Comparison of ENCODE assay signal across 13 cellular contexts in genomic region chr18:28147674-28148171, GRCh38. TPM values are rescaled to one million over a fixed set of nuclear protein-coding genes. Genes with fewer than 3 reads are reported as not detected.
DNase-seq lines count a peak whose midpoint lies in the region; ATAC-seq and TF ChIP-seq lines count a peak whose summit lies in the region.
"Had no signal": no experiment of that assay in that cellular context is flagged by ENCODE, and none has a peak within 500 bp of the region (broad histone marks: within the 10 kb centered on the region; RNA-seq: fewer than 3 reads in every experiment).

No MANE protein-coding gene starts in this region.

- 0 out of 2 replicates have a peak overlapping the region, but pooled peaks have one; percentile 1 for H2AFZ ChIP-seq in GM23248
- H2AFZ ChIP-seq in osteoblast (ENCODE audit: low read length) = no peak overlapping the region

- H3F3A ChIP-seq in GM23248 (ENCODE audit: insufficient read depth) = peaks cover 18% of the 10 kb centered on the region; the same call in 1 of the 2 replicates

- DNase-seq in GM23248 = peak; percentile 53
- DNase-seq in NCI-H2227 treated with DMSO at 0.1 percent for 48 hours (lab: John Stamatoyannopoulos, UW) = peak; percentile 84
- no peak for DNase-seq in endodermal cell
- peak; percentile 78 for DNase-seq in osteoblast (ENCODE audit: insufficient read length, low spot score, missing footprints)
- DNase-seq in left colon = no peak
- DNase-seq in activated naive CD4-positive, alpha-beta T cell treated with anti-CD3 and anti-CD28 coated beads, Interleukin-2, amount 50 U/mL, for 16 hours = no peak
- DNase-seq: activated naive CD8-positive, alpha-beta T cell treated with anti-CD3 and anti-CD28 coated beads, Interleukin-2, amount 10 ng/mL, durations not matched to agents 7 days and 5 days; effector CD4-positive, alpha-beta T cell; MV-4-11; testis had no signal

- no peak for TF ChIP-seq CTCF in endodermal cell (conservative IDR thresholded peaks at IDR 0.05)
- no peak for TF ChIP-seq CTCF in osteoblast (IDR thresholded peaks at IDR 0.05; ENCODE audit: extremely low read depth, low read depth, low read length)

- H3K27ac Mint-ChIP-seq in endodermal cell = no peak overlapping the region
- H3K27ac Mint-ChIP-seq: activated naive CD8-positive, alpha-beta T cell treated with anti-CD3 and anti-CD28 coated beads, Interleukin-2, amount 10 ng/mL, durations not matched to agents 7 days and 5 days; mesothelial cell of epicardium had no signal

- H3K9me3 Mint-ChIP-seq in endodermal cell = no peaks in the 10 kb centered on the region
- H3K9me3 Mint-ChIP-seq: mesothelial cell of epicardium had no signal

- peaks cover 27% of the 10 kb centered on the region for H3K4me1 ChIP-seq in GM23248 (ENCODE audit: insufficient read depth)
- H3K4me1 ChIP-seq in endodermal cell (ENCODE audit: control insufficient read depth, insufficient read depth, low read length) = peaks cover 24% of the 10 kb centered on the region
- H3K4me1 ChIP-seq in osteoblast (ENCODE audit: insufficient read depth, low read length) = peaks cover 10% of the 10 kb centered on the region

- no peaks in the 10 kb centered on the region for H3K9me3 ChIP-seq in GM23248 (ENCODE audit: low read depth)
- H3K9me3 ChIP-seq in endodermal cell (ENCODE audit: control insufficient read depth, low read length) = no peaks in the 10 kb centered on the region
- H3K9me3 ChIP-seq in osteoblast (ENCODE audit: low read depth, low read length) = no peaks in the 10 kb centered on the region
- H3K9me3 ChIP-seq: testis had no signal

- H3K36me3 ChIP-seq in GM23248 (ENCODE audit: low read depth) (peaks cover 7% of the 10 kb centered on the region; the same call in 1 of the 2 replicates), endodermal cell (ENCODE audit: control insufficient read depth, insufficient read depth, low read length) (peaks cover 74% of the 10 kb centered on the region), osteoblast (ENCODE audit: insufficient read depth, low read length) (peaks cover 8% of the 10 kb centered on the region)

- intact Hi-C loops in left colon (cut with DNase I, micrococcal nuclease) = no loop called here

- no peaks in the 10 kb centered on the region for H3K27me3 Mint-ChIP-seq in endodermal cell (ENCODE audit: insufficient read depth)
- H3K27me3 Mint-ChIP-seq: activated naive CD8-positive, alpha-beta T cell treated with anti-CD3 and anti-CD28 coated beads, Interleukin-2, amount 10 ng/mL, durations not matched to agents 7 days and 5 days had no signal

- H3K9ac ChIP-seq in GM23248 (no peak overlapping the region), endodermal cell (ENCODE audit: extremely low read depth, low read length, poor library complexity, severe bottlenecking) (no peak overlapping the region)

- no peaks in the 10 kb centered on the region for H3K9me2 ChIP-seq in GM23248 (ENCODE audit: insufficient read depth)

- H3K27ac ChIP-seq in GM23248 (no peak overlapping the region), endodermal cell (ENCODE audit: low read depth, low read length) (no peak overlapping the region), osteoblast (ENCODE audit: low read depth, low read length) (peak overlapping the region; percentile 17)

- no peaks in the 10 kb centered on the region for H4K20me1 ChIP-seq in GM23248 (ENCODE audit: insufficient read depth)
- H4K20me1 ChIP-seq in osteoblast (ENCODE audit: insufficient read depth, low read length) = peaks cover 5% of the 10 kb centered on the region

- in situ Hi-C loops in GM23248 (cut with MboI) = no loop called here

- H3K79me2 ChIP-seq in GM23248 (ENCODE audit: insufficient read depth) = peaks cover 100% of the 10 kb centered on the region
- H3K79me2 ChIP-seq in osteoblast (ENCODE audit: insufficient read depth, low read length) = peaks cover 91% of the 10 kb centered on the region

- peaks cover 40% of the 10 kb centered on the region for H3K4me1 Mint-ChIP-seq in endodermal cell
- H3K4me1 Mint-ChIP-seq: activated naive CD8-positive, alpha-beta T cell treated with anti-CD3 and anti-CD28 coated beads, Interleukin-2, amount 10 ng/mL, durations not matched to agents 7 days and 5 days had no signal

- H3K27me3 ChIP-seq in GM23248 (replicated peaks; ENCODE audit: insufficient read depth) (no peaks in the 10 kb centered on the region), endodermal cell (ENCODE audit: control insufficient read depth, insufficient read depth, low read length, poor library complexity, severe bottlenecking) (no peaks in the 10 kb centered on the region), osteoblast (ENCODE audit: insufficient read depth, low read length) (no peaks in the 10 kb centered on the region)
- H3K27me3 ChIP-seq: testis had no signal

- ATAC-seq in HG03175 (IDR thresholded peaks at IDR 0.05; ENCODE audit: unreplicated experiment) = no peak
- no peak for ATAC-seq in HG02798 (IDR thresholded peaks at IDR 0.05; ENCODE audit: poor library complexity, unreplicated experiment)
- ATAC-seq in left colon = no peak

- WGBS in GM23248 (ENCODE audit: low coverage in 1 of 2, low lambda C conversion rate in 2 of 2, missing lambda C conversion rate in 2 of 2), 2 experiments = 49 to 53% methylated on average over 5 of the region's 5 CpGs
- WGBS in endodermal cell (ENCODE audit: insufficient coverage in 1 of 2, insufficient read length in 1 of 2), 2 experiments = 94 to 100% methylated on average over 3 to 5 of the region's 5 CpGs

- no peak overlapping the region for H3K4me3 Mint-ChIP-seq in endodermal cell
- H3K4me3 Mint-ChIP-seq: activated naive CD8-positive, alpha-beta T cell treated with anti-CD3 and anti-CD28 coated beads, Interleukin-2, amount 10 ng/mL, durations not matched to agents 7 days and 5 days; mesothelial cell of epicardium had no signal

- H3K4me3 ChIP-seq in GM23248 = no peak overlapping the region
- H3K4me3 ChIP-seq in endodermal cell (ENCODE audit: low read length) = peak overlapping the region; percentile 37
- H3K4me3 ChIP-seq in osteoblast (ENCODE audit: insufficient read depth, low read length) = no peak overlapping the region
- H3K4me3 ChIP-seq: testis had no signal

- H3K36me3 Mint-ChIP-seq in endodermal cell (ENCODE audit: low read depth) = peaks cover 43% of the 10 kb centered on the region
- H3K36me3 Mint-ChIP-seq: activated naive CD8-positive, alpha-beta T cell treated with anti-CD3 and anti-CD28 coated beads, Interleukin-2, amount 10 ng/mL, durations not matched to agents 7 days and 5 days; mesothelial cell of epicardium had no signal

- H3K4me2 ChIP-seq in GM23248 (ENCODE audit: unreplicated experiment) = peak overlapping the region; percentile 24
- peak overlapping the region; percentile 48 for H3K4me2 ChIP-seq in osteoblast (ENCODE audit: insufficient read depth, low read length)

RNA-seq across cellular contexts. Expression of gene CDH2, which starts 29.2 kb away (rescaled TPM):
- total RNA-seq in GM23248 (2014; rRNA removed; shearing (Covaris generic)) = 157 and 165 TPM in 2 replicates
- polyA plus RNA-seq in GM23248 (2016; fragmentation: Nextera tagmentation; extraction: Ambion mirVana) = 103 and 107 TPM in 2 replicates
- total RNA-seq in endodermal cell = 100 to 1,000 TPM; 486 to 572 TPM
- polyA plus RNA-seq in endodermal cell (2013, experiment 1 of 2) = 288 TPM
- 284 TPM for polyA plus RNA-seq in endodermal cell (2013, experiment 2 of 2)
- total RNA-seq in osteoblast = 75.6 and 78.7 TPM in 2 replicates
- total RNA-seq in left colon = 1 to 10 TPM in 1 of 2 donors, under 1 TPM in 1; 0.98 to 1.8 TPM
- total RNA-seq: activated naive CD8-positive, alpha-beta T cell treated with anti-CD3 and anti-CD28 coated beads, Interleukin-2, amount 10 ng/mL, durations not matched to agents 7 days and 5 days had no signal

Comparison
In these comparisons a context has a peak if more than half of its experiments do, and no peak if none do; other contexts are left out.
1. DNase-seq: peak in GM23248 (single experiment), NCI-H2227 treated with DMSO at 0.1 percent for 48 hours (single experiment) and osteoblast (single experiment); none in endodermal cell (single experiment), left colon (0 of 2) and activated naive CD4-positive, alpha-beta T cell treated with anti-CD3 and anti-CD28 coated beads, Interleukin-2, amount 50 U/mL, for 16 hours (single experiment).
2. RNA of gene CDH2, which starts 29.2 kb away (total RNA-seq): 486 to 572 TPM in endodermal cell, 157 to 165 TPM in GM23248 and 75.6 to 78.7 TPM in osteoblast; 0.98 to 1.8 TPM in left colon; every median in the first group is over 10 times any median in the second.